In the genomic region with DNA sequence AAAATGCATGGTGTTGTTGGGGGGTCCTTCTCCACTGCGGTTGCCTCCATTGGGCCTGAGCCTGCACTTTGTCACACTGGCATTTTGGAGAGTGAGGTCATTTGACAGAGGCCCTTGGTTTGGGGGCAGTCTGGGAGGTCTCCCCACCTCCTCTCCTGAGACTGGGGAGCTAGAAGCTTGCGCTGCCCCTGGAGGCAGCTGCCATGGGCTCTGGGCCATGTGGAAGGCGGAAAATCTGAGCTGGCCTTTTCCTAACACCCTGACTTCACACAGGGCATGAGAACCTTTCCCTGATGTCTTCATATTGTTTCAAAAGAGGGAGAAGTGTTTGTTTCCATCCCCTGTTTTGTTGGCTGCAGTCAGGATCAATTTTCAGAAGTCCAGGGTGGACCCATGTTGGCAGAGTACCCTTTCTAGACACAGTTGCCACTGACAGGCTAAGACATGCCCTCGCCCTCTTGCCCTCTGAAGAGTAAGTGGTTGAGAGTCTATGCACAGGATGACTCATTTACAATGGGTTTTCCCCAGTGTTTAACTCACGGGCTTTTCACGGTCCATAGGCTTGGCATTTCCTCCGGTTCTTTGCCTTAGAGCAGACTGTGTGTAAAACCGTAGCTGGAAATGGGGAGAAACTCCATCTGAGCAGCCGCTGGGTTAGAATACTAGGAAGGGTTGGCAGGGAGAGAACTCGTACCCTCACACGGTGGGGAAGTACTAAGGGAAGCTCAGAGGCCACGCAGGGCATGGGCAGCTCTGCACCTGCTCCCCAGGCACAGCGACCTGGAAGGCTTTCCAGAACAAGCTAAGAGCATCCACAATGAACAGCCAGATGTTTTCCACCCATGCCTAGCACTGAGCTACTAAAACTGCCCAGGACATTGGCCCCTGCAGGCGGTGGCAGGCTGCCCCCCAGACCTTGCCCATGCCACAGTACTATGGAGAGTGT, we compare ENCODE assay signal across 9 cellular contexts.
DNase-seq lines count a peak whose midpoint lies in the region; ATAC-seq and TF ChIP-seq lines count a peak whose summit lies in the region.
"Had no signal": no experiment of that assay in that cellular context is flagged by ENCODE, and none has a peak within 500 bp of the region (broad histone marks: within the 10 kb centered on the region; RNA-seq: fewer than 3 reads in every experiment).

No MANE protein-coding gene starts in this region.

- H3K9me3 Mint-ChIP-seq in CD14-positive monocyte = peaks cover 2 to 12% (median 6%) of the 10 kb centered on the region in 7 donors
- H3K9me3 Mint-ChIP-seq: central memory CD8-positive, alpha-beta T cell had no signal

- no peak overlapping the region for H3K4me3 Mint-ChIP-seq in CD14-positive monocyte
- H3K4me3 Mint-ChIP-seq: central memory CD8-positive, alpha-beta T cell had no signal

- peaks cover 0 to 2% (median 0%) of the 10 kb centered on the region in 3 donors for H3K27me3 Mint-ChIP-seq in CD14-positive monocyte (ENCODE audit: low read depth in 3 of 3)

- H3K4me1 Mint-ChIP-seq in CD14-positive monocyte = no peaks in the 10 kb centered on the region
- H3K4me1 Mint-ChIP-seq: central memory CD8-positive, alpha-beta T cell had no signal

- no peak overlapping the region for H3K27ac ChIP-seq in left lung

- no peak overlapping the region for H3K4me3 ChIP-seq in left lung

- intact Hi-C loops in left lung (cut with DNase I) = no loop called here
- intact Hi-C loops in CD14-positive monocyte (cut with micrococcal nuclease) = no loop called here

- peak; percentile 90 for ATAC-seq in GM18868 (IDR thresholded peaks at IDR 0.05; ENCODE audit: unreplicated experiment)
- peak; percentile 79 for ATAC-seq in HG02759 (IDR thresholded peaks at IDR 0.05; ENCODE audit: unreplicated experiment)
- ATAC-seq in left lung = peak; percentile 87

- no peaks in the 10 kb centered on the region for H3K27me3 ChIP-seq in left lung

- TF ChIP-seq CTCF in left lung (IDR thresholded peaks at IDR 0.05) = no peak
- TF ChIP-seq CTCF in CD14-positive monocyte (IDR thresholded peaks at IDR 0.05) = no peak

- no peak overlapping the region for H3K27ac Mint-ChIP-seq in CD14-positive monocyte

- H3K36me3 ChIP-seq in left lung = no peaks in the 10 kb centered on the region

- peak; percentile 67 for DNase-seq in NCI-H510A treated with DMSO at 0.1 percent for 48 hours (lab: John Stamatoyannopoulos, UW)
- DNase-seq in left lung = no peak
- DNase-seq in amygdala (lab: John Stamatoyannopoulos, UW) = no peak
- no peak for DNase-seq in CD14-positive monocyte (ENCODE audit: low spot score)
- DNase-seq in Kasumi-1 (lab: John Stamatoyannopoulos, UW) = no peak
- no peak for DNase-seq in NCI-H2107 (lab: John Stamatoyannopoulos, UW)

- H3K4me1 ChIP-seq in left lung = no peaks in the 10 kb centered on the region

- no peaks in the 10 kb centered on the region for H3K9me3 ChIP-seq in left lung

- H3K36me3 Mint-ChIP-seq in CD14-positive monocyte = no peaks in the 10 kb centered on the region
